31 cellular contexts compared by ENCODE assay signal in the genomic region with DNA sequence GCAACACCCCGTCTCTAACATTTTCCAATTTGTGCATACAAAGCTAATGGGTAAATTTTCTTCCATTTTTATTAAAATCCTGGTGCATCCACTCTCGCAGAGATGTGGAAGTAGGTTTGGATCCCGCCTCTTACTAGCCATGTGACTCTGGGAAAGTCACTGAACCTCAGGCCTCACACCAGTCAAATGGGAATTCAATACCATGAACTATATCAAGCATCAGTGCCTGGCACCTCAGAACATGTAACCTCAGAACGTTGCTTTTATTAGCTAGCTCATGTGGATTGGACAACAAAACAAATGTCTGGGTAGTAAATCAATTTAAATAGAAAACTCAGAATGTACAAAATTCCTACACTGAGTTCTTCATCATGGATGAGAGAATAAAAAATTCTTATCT.
"Had no signal": no experiment of that assay in that cellular context is flagged by ENCODE, and none has a peak within 500 bp of the region (broad histone marks: within the 10 kb centered on the region; RNA-seq: fewer than 3 reads in every experiment).

No MANE protein-coding gene starts in this region.

- H3K27ac ChIP-seq: adrenal gland, ascending aorta, cardiac muscle cell, VCaP had no signal

- ATAC-seq: activated CD8-positive, alpha-beta T cell treated with anti-CD3 and anti-CD28 coated beads for 36 hours; activated naive CD4-positive, alpha-beta T cell treated with anti-CD3 and anti-CD28 coated beads, Interleukin-2, amount 50 U/mL, for 72 hours; activated T-cell treated with anti-CD3 and anti-CD28 coated beads, Interleukin-2, amount 50 U/mL, for 4 hours; activated T-cell treated with anti-CD3 and anti-CD28 coated beads, Interleukin-2, amount 50 U/mL, for 72 hours; activated T-helper 17 cell treated with anti-CD3 and anti-CD28 coated beads, Interleukin-2, amount 50 U/mL, for 72 hours had no signal

- H3K27me3 ChIP-seq: adrenal gland, ascending aorta, cardiac muscle cell had no signal

- H3K36me3 ChIP-seq: adrenal gland, ascending aorta, cardiac muscle cell had no signal

- DNase-seq: activated B cell treated with CpG ODN at 0.5 μM for 24 hours; activated CD4-positive, alpha-beta memory T cell treated with anti-CD3 and anti-CD28 coated beads for 36 hours; activated CD4-positive, alpha-beta T cell treated with anti-CD3 and anti-CD28 coated beads for 4 hours; activated CD4-positive, alpha-beta T cell treated with anti-CD3 and anti-CD28 coated beads, Interleukin-2, amount 10 ng/mL, durations not matched to agents 24 days and 14 days; activated CD4-positive, alpha-beta T cell treated with anti-CD3 and anti-CD28 coated beads, Interleukin-2, amount 50 U/mL, for 1 hour; activated CD4-positive, alpha-beta T cell treated with anti-CD3 and anti-CD28 coated beads, Interleukin-2, amount 50 U/mL, for 4 hours; activated CD4-positive, CD25-positive, alpha-beta regulatory T cell treated with anti-CD3 and anti-CD28 coated beads, Interleukin-2, amount 50 U/mL, for 72 hours; activated CD8-positive, alpha-beta memory T cell treated with anti-CD3 and anti-CD28 coated beads, Interleukin-2, amount 50 U/mL, for 4 hours; activated CD8-positive, alpha-beta T cell treated with anti-CD3 and anti-CD28 coated beads for 36 hours; activated effector memory CD4-positive, alpha-beta T cell treated with anti-CD3 and anti-CD28 coated beads, Interleukin-2, amount 50 U/mL, for 16 hours; activated gamma-delta T cell treated with Interleukin-2 at 50 U/mL for 16 hours; activated naive CD4-positive, alpha-beta T cell; activated naive CD4-positive, alpha-beta T cell treated with anti-CD3 and anti-CD28 coated beads for 36 hours; activated naive CD4-positive, alpha-beta T cell treated with anti-CD3 and anti-CD28 coated beads, Interleukin-2, amount 50 U/mL, for 16 hours; activated naive CD8-positive, alpha-beta T cell treated with anti-CD3 and anti-CD28 coated beads for 36 hours; activated T-cell treated with anti-CD3 and anti-CD28 coated beads for 4 hours; activated T-cell treated with anti-CD3 and anti-CD28 coated beads, Interleukin-2, amount 50 U/mL, for 1 hour; activated T-cell treated with anti-CD3 and anti-CD28 coated beads, Interleukin-2, amount 50 U/mL, for 4 hours; activated T-cell treated with anti-CD3 and anti-CD28 coated beads, Interleukin-2, amount 50 U/mL, for 72 hours; adrenal gland; amniotic stem cell; caudate nucleus; cerebellar nuclear complex; T-helper 1 cell; T-helper 2 cell; T-helper 9 cell had no signal

- H3K4me1 ChIP-seq: adrenal gland, ascending aorta had no signal

- H3K9me3 ChIP-seq: adrenal gland, ascending aorta had no signal

- H3K4me3 ChIP-seq: adrenal gland, ascending aorta, cardiac muscle cell had no signal
